ENCODE assay signal across 6 cellular contexts in genomic region chr3:25099662-25100061, GRCh38.
"Had no signal": no experiment of that assay in that cellular context is flagged by ENCODE, and none has a peak within 500 bp of the region (broad histone marks: within the 10 kb centered on the region; RNA-seq: fewer than 3 reads in every experiment).

No MANE protein-coding gene starts in this region.

- H3K4me3 ChIP-seq: GM23248, K562 had no signal

- ATAC-seq: K562 had no signal

- DNase-seq: GM23248, GOT3, H9, HCEC 1CT, IMR-90 had no signal

- H3K27ac ChIP-seq: GM23248 had no signal
